In genomic region chr20:35601021-35601973, GRCh38 we compare ENCODE assay signal across 9 cellular contexts. TPM values are rescaled to one million over a fixed set of nuclear protein-coding genes. Genes with fewer than 3 reads are reported as not detected.
DNase-seq lines count a peak whose midpoint lies in the region; ATAC-seq and TF ChIP-seq lines count a peak whose summit lies in the region.
"Had no signal": no experiment of that assay in that cellular context is flagged by ENCODE, and none has a peak within 500 bp of the region (broad histone marks: within the 10 kb centered on the region; RNA-seq: fewer than 3 reads in every experiment).

No MANE protein-coding gene starts in this region.

- peak; percentile 94 for ATAC-seq in effector memory CD8-positive, alpha-beta T cell (replicated peaks)

- peaks cover 21 to 29% of the 10 kb centered on the region in 2 donors for H3K27me3 Mint-ChIP-seq in effector memory CD8-positive, alpha-beta T cell
- peaks cover 77% of the 10 kb centered on the region for H3K27me3 Mint-ChIP-seq in mesothelial cell of epicardium (ENCODE audit: low read depth)

- H3K4me1 Mint-ChIP-seq in effector memory CD8-positive, alpha-beta T cell (ENCODE audit: low read depth in 2 of 2) = peaks cover 8 to 11% of the 10 kb centered on the region in 2 donors
- peaks cover 11% of the 10 kb centered on the region for H3K4me1 Mint-ChIP-seq in mesothelial cell of epicardium

- H3K36me3 Mint-ChIP-seq in effector memory CD8-positive, alpha-beta T cell (ENCODE audit: insufficient read depth) = peaks cover 3% of the 10 kb centered on the region
- no peaks in the 10 kb centered on the region for H3K36me3 Mint-ChIP-seq in mesothelial cell of epicardium

- no peak for TF ChIP-seq CTCF in mesothelial cell of epicardium (IDR thresholded peaks at IDR 0.05; ENCODE audit: unreplicated experiment)

- DNase-seq in SIG-M5 treated with dmso at 0.1 percent for 504 hours (lab: John Stamatoyannopoulos, UW; ENCODE audit: unreplicated experiment) (peak; percentile 42), SIG-M5 (lab: John Stamatoyannopoulos, UW) (no peak), NCI-H510A (lab: John Stamatoyannopoulos, UW) (peak; percentile 44), mesothelial cell of epicardium (ENCODE audit: low spot score in 2 of 2, unreplicated experiment in 2 of 2) (peak in 1 of 2 experiments; percentile 79), NCI-H2107 (lab: John Stamatoyannopoulos, UW) (no peak)
- DNase-seq in activated CD8-positive, alpha-beta memory T cell treated with anti-CD3 and anti-CD28 coated beads for 1 hour (ENCODE audit: extremely low read depth in 1 of 2, low read depth in 1 of 2) = peak; percentile 58 to 59
- peak; percentile 73 to 75 (median 75) for DNase-seq in effector memory CD8-positive, alpha-beta T cell
- DNase-seq in stimulated activated CD8-positive, alpha-beta memory T cell treated with anti-CD3 and anti-CD28 coated beads, Interleukin-15, amount 100 ng/mL, for 1 hour (ENCODE audit: low read depth) = peak; percentile 49
- DNase-seq: DND-41 had no signal

- H3K4me3 Mint-ChIP-seq in effector memory CD8-positive, alpha-beta T cell = peak overlapping the region; percentile 80 to 81
- H3K4me3 Mint-ChIP-seq in mesothelial cell of epicardium = peak overlapping the region; percentile 64

- H3K27ac Mint-ChIP-seq in effector memory CD8-positive, alpha-beta T cell = peak overlapping the region; percentile 55 to 62
- no peak overlapping the region for H3K27ac Mint-ChIP-seq in mesothelial cell of epicardium

- no peaks in the 10 kb centered on the region for H3K9me3 Mint-ChIP-seq in effector memory CD8-positive, alpha-beta T cell
- H3K9me3 Mint-ChIP-seq in mesothelial cell of epicardium = no peaks in the 10 kb centered on the region

RNA-seq across cellular contexts. Expression of gene SPAG4, which starts 14.3 kb away (rescaled TPM):
- 4.0 to 5.5 TPM (median 4.2 TPM) in 3 replicates for total RNA-seq in mesothelial cell of epicardium

RNA-seq across cellular contexts. Expression of gene ERGIC3, which starts 59.4 kb away (rescaled TPM):
- 253 to 258 TPM (median 255 TPM) in 3 replicates for total RNA-seq in mesothelial cell of epicardium

Comparison
In these comparisons a context has a peak if more than half of its experiments do, and no peak if none do; other contexts are left out.
1. DNase-seq: peak in SIG-M5 treated with dmso at 0.1 percent for 504 hours (single experiment), NCI-H510A (single experiment), activated CD8-positive, alpha-beta memory T cell treated with anti-CD3 and anti-CD28 coated beads for 1 hour (2 of 2), effector memory CD8-positive, alpha-beta T cell (3 of 3) and stimulated activated CD8-positive, alpha-beta memory T cell treated with anti-CD3 and anti-CD28 coated beads, Interleukin-15, amount 100 ng/mL, for 1 hour (single experiment); none in SIG-M5 (single experiment) and NCI-H2107 (single experiment).